8 cellular contexts compared by ENCODE assay signal in the genomic region with DNA sequence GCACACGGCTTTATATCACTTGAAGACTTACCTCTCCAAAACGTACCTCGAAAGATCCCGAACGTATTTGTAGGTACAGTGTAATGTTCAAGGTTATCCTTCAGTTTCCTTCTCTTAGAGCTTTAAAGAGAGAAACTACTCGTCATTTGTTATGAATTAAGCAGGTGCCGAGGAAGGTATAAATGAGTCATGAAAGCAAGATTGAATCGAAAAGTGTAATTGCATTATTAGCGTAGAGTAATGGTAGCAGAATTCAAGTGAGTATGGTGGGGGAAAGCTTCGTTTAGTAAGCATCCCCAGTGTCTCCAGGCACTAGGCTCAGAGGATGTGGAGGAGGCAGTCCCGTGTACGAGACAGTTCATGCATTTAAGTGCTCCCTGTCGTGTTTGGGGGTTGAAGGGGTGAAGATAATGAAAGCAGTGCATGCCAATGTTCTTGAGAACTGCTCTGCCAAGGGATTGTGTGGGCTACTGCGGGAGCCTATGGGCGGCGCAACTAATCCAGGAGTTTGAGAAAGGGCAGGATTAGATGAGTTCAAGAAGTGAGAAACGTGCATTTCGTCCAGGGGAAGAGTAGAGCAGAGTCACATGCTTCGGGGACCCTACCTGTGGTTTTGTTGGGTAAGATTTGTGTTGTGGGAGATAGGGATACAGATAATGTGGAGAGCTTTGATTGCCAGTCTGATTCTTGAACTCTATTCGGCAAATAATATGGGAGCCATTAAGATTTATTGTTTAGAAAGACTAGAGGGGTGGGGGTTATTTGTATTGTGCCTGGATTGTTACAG. TPM values are rescaled to one million over a fixed set of nuclear protein-coding genes. Genes with fewer than 3 reads are reported as not detected.
DNase-seq lines count a peak whose midpoint lies in the region; ATAC-seq and TF ChIP-seq lines count a peak whose summit lies in the region.

No MANE protein-coding gene starts in this region.

- H3K36me3 Mint-ChIP-seq in CD8-positive, alpha-beta memory T cell = peaks cover 0 to 25% (median 2%) of the 10 kb centered on the region in 3 donors

- TF ChIP-seq POLR2A in esophagus squamous epithelium (IDR thresholded peaks at IDR 0.05) = no peak

- H3K4me1 Mint-ChIP-seq in CD8-positive, alpha-beta memory T cell = peaks cover 18 to 36% (median 23%) of the 10 kb centered on the region in 3 donors

- WGBS in esophagus squamous epithelium, 2 donors = 3% methylated on average over 20 of the region's 20 CpGs

- POLR2A ChIA-PET in CD8-positive, alpha-beta memory T cell (lab: Charles Lee) = no interaction called here

- H3K27ac ChIP-seq in CD8-positive, alpha-beta memory T cell (ENCODE audit: low read depth, low read length) = peak overlapping the region; percentile 93
- H3K27ac ChIP-seq in RWPE2 (ENCODE audit: poor library complexity, severe bottlenecking) (peak overlapping the region; percentile 43), esophagus squamous epithelium (peak overlapping the region; percentile 86 to 95 (median 94))

- no peak overlapping the region for H3K27ac Mint-ChIP-seq in CD8-positive, alpha-beta memory T cell

- H3K9me3 Mint-ChIP-seq in CD8-positive, alpha-beta memory T cell = no peaks in the 10 kb centered on the region

- no peak overlapping the region for H3K4me3 Mint-ChIP-seq in CD8-positive, alpha-beta memory T cell

- intact Hi-C loops in esophagus squamous epithelium (cut with DNase I) = no loop called here

- H3K9me3 ChIP-seq in CD8-positive, alpha-beta memory T cell (ENCODE audit: low read length) = no peaks in the 10 kb centered on the region
- H3K9me3 ChIP-seq in RWPE2 (ENCODE audit: severe bottlenecking) = no peaks in the 10 kb centered on the region
- no peaks in the 10 kb centered on the region for H3K9me3 ChIP-seq in esophagus squamous epithelium

- peaks cover 10% of the 10 kb centered on the region for H3K36me3 ChIP-seq in CD8-positive, alpha-beta memory T cell (ENCODE audit: insufficient read depth, low read length)
- peaks cover 11% of the 10 kb centered on the region for H3K36me3 ChIP-seq in H7 (replicated peaks; ENCODE audit: control insufficient read depth, insufficient read depth, low read length)
- peaks cover 22% of the 10 kb centered on the region for H3K36me3 ChIP-seq in RWPE2 (ENCODE audit: low read depth)
- peaks cover 0 to 25% (median 7%) of the 10 kb centered on the region in 3 donors for H3K36me3 ChIP-seq in esophagus squamous epithelium

- DNase-seq in CD8-positive, alpha-beta memory T cell = no peak
- peak; percentile 40 for DNase-seq in H7
- DNase-seq in RWPE2 (ENCODE audit: low spot score) = no peak
- no peak for DNase-seq in esophagus squamous epithelium (lab: John Stamatoyannopoulos, UW)
- peak; percentile 21 for DNase-seq in renal cortical epithelial cell (ENCODE audit: low read depth)
- DNase-seq in foreskin melanocyte = no peak

- ATAC-seq in RWPE2 (ENCODE audit: low read depth) = peak; percentile 13
- ATAC-seq in GM21526 (IDR thresholded peaks at IDR 0.05; ENCODE audit: low FRiP score, unreplicated experiment) = no peak
- no peak for ATAC-seq in HG03342 (IDR thresholded peaks at IDR 0.05; ENCODE audit: unreplicated experiment)

- H3K27me3 ChIP-seq in CD8-positive, alpha-beta memory T cell (ENCODE audit: insufficient read depth, low read length, poor library complexity, severe bottlenecking) = no peaks in the 10 kb centered on the region
- H3K27me3 ChIP-seq in H7 (ENCODE audit: control insufficient read depth, insufficient read depth, low read length) = no peaks in the 10 kb centered on the region
- H3K27me3 ChIP-seq in RWPE2 (ENCODE audit: insufficient read depth, poor library complexity, severe bottlenecking) = no peaks in the 10 kb centered on the region
- no peaks in the 10 kb centered on the region for H3K27me3 ChIP-seq in esophagus squamous epithelium

- H3K4me1 ChIP-seq in CD8-positive, alpha-beta memory T cell (ENCODE audit: insufficient read depth, low read length) = peaks cover 17% of the 10 kb centered on the region
- peaks cover 13% of the 10 kb centered on the region for H3K4me1 ChIP-seq in RWPE2 (ENCODE audit: insufficient read depth, poor library complexity, severe bottlenecking)
- peaks cover 16 to 36% (median 23%) of the 10 kb centered on the region in 3 donors for H3K4me1 ChIP-seq in esophagus squamous epithelium

- H3K4me3 ChIP-seq in CD8-positive, alpha-beta memory T cell (ENCODE audit: low read length) = peak overlapping the region; percentile 90
- H3K4me3 ChIP-seq in H7 (ENCODE audit: insufficient read depth, low read depth, low read length) = peak overlapping the region; percentile 85
- peak overlapping the region; percentile 83 for H3K4me3 ChIP-seq in RWPE2 (ENCODE audit: severe bottlenecking)
- peak overlapping the region; percentile 58 to 93 (median 77) for H3K4me3 ChIP-seq in esophagus squamous epithelium

- CTCF ChIA-PET in CD8-positive, alpha-beta memory T cell (lab: Charles Lee) = interaction anchor here (1.4 kb wide), 1 partner anchor 9 kb away, joined by 3 read pairs; no protein-coding TSS in a partner anchor

- H3K27me3 Mint-ChIP-seq in CD8-positive, alpha-beta memory T cell = peaks cover 0 to 1% of the 10 kb centered on the region in 2 donors

- TF ChIP-seq CTCF in RWPE2 (IDR thresholded peaks at IDR 0.05; ENCODE audit: poor library complexity, severe bottlenecking) (no peak), esophagus squamous epithelium (IDR thresholded peaks at IDR 0.05) (no peak)

RNA-seq across cellular contexts. Expression of gene POLR1B, which starts 0.9 kb away (rescaled TPM):
- 10 to 100 TPM; 67.1 to 78.4 TPM for total RNA-seq in CD8-positive, alpha-beta memory T cell
- 24.3 TPM for polyA plus RNA-seq in CD8-positive, alpha-beta memory T cell
- total RNA-seq in H7 (2014; rRNA removed; shearing (Covaris generic)) = 35.1 and 35.5 TPM in 2 replicates
- total RNA-seq in esophagus squamous epithelium (10 to 100 TPM; 16.7 to 31.3 (median 21.1) TPM), renal cortical epithelial cell (19.3 and 33.0 TPM in 2 replicates)

RNA-seq across cellular contexts. Expression of gene CHCHD5, which starts 41.2 kb away (rescaled TPM):
- total RNA-seq in CD8-positive, alpha-beta memory T cell = 10 to 100 TPM; 33.1 to 36.6 TPM
- 41.8 TPM for polyA plus RNA-seq in CD8-positive, alpha-beta memory T cell
- 19.0 and 40.9 TPM in 2 replicates for total RNA-seq in H7 (2014; rRNA removed; shearing (Covaris generic))
- total RNA-seq in esophagus squamous epithelium (10 to 100 TPM; 16.6 to 31.2 (median 18.4) TPM), renal cortical epithelial cell (3.1 and 6.4 TPM in 2 replicates)

Comparison
In these comparisons a context has a peak if more than half of its experiments do, and no peak if none do; other contexts are left out.
1. DNase-seq: peak in H7 (single experiment) and renal cortical epithelial cell (single experiment); none in CD8-positive, alpha-beta memory T cell (0 of 5), RWPE2 (single experiment), esophagus squamous epithelium (single experiment) and foreskin melanocyte (single experiment).
2. H3K27ac ChIP-seq: peak in every context shown above with its lines; median percentile 94 in esophagus squamous epithelium; 93 in CD8-positive, alpha-beta memory T cell; 43 in RWPE2.
3. Peak in every context shown above with its lines, with median percentiles within 50 percentile points of each other: H3K4me3 ChIP-seq.